8 cellular contexts compared by ENCODE assay signal in genomic region chrX:15853586-15854079, GRCh38. TPM values are rescaled to one million over a fixed set of nuclear protein-coding genes. Genes with fewer than 3 reads are reported as not detected.
A peak's percentile ranks its signal among the peaks of the same experiment; 100 is the strongest.
DNase-seq lines count a peak whose midpoint lies in the region; ATAC-seq, FAIRE-seq and TF ChIP-seq lines count a peak whose summit lies in the region.

No MANE protein-coding gene starts in this region.

- no peak for TF ChIP-seq CTCF in right atrium auricular region (IDR thresholded peaks at IDR 0.05)
- TF ChIP-seq CTCF in astrocyte (IDR thresholded peaks at IDR 0.05; ENCODE audit: insufficient read depth, low read depth, low read length), result no peak
- no peak for TF ChIP-seq CTCF in lower lobe of right lung (IDR thresholded peaks at IDR 0.05)

- peak; percentile 97 for FAIRE-seq in astrocyte (lab: Jason Lieb, UNC)

- no peaks in the 10 kb centered on the region for H3K27me3 Mint-ChIP-seq in astrocyte (ENCODE audit: low read depth, unreplicated experiment)

- H3K27ac Mint-ChIP-seq in astrocyte (ENCODE audit: unreplicated experiment), result no peak overlapping the region

- intact Hi-C loops in left ventricle myocardium superior (cut with micrococcal nuclease), result no loop called here
- intact Hi-C loops in lower lobe of right lung (cut with DNase I), result no loop called here

- H3K4me3 ChIP-seq in right atrium auricular region, result peak overlapping the region; percentile 63 to 75
- H3K4me3 ChIP-seq in astrocyte (ENCODE audit: insufficient read depth, low read depth, low read length), result peak overlapping the region; percentile 83
- peak overlapping the region; percentile 65 for H3K4me3 ChIP-seq in lower lobe of right lung

- peaks cover 0 to 21% of the 10 kb centered on the region in 2 donors for H3K4me1 ChIP-seq in right atrium auricular region
- peaks cover 5% of the 10 kb centered on the region for H3K4me1 ChIP-seq in astrocyte (ENCODE audit: insufficient read depth, low read length)
- no peaks in the 10 kb centered on the region for H3K4me1 ChIP-seq in lower lobe of right lung

- H3K36me3 ChIP-seq in right atrium auricular region, result no peaks in the 10 kb centered on the region
- H3K36me3 ChIP-seq in astrocyte (ENCODE audit: insufficient read depth, low read length), result no peaks in the 10 kb centered on the region
- no peaks in the 10 kb centered on the region for H3K36me3 ChIP-seq in lower lobe of right lung

- H4K20me1 ChIP-seq in astrocyte (ENCODE audit: insufficient read depth, low read length), result peaks cover 6% of the 10 kb centered on the region

- H3K27me3 ChIP-seq in right atrium auricular region (no peaks in the 10 kb centered on the region), astrocyte (ENCODE audit: insufficient read depth, low read length) (no peaks in the 10 kb centered on the region), lower lobe of right lung (ENCODE audit: low read depth) (no peaks in the 10 kb centered on the region)

- H3K4me2 ChIP-seq in astrocyte (ENCODE audit: low read length), result peak overlapping the region; percentile 91

- H3K27ac ChIP-seq in right atrium auricular region (peak overlapping the region; percentile 87 to 93), astrocyte (ENCODE audit: low read depth, low read length) (peak overlapping the region; percentile 60), lower lobe of right lung (peak overlapping the region; percentile 90)

- H3K79me2 ChIP-seq in astrocyte (ENCODE audit: insufficient read depth, low read length), result peaks cover 34% of the 10 kb centered on the region

- H3K9me3 Mint-ChIP-seq in astrocyte (ENCODE audit: unreplicated experiment), result no peaks in the 10 kb centered on the region

- H3K9ac ChIP-seq in astrocyte (ENCODE audit: low read length), result peak overlapping the region; percentile 84

- DNase-seq in right atrium auricular region (ENCODE audit: low spot score) (no peak), left ventricle myocardium superior (no peak), astrocyte (ENCODE audit: low read depth) (no peak), lower lobe of right lung (no peak), MV-4-11 (lab: John Stamatoyannopoulos, UW) (no peak), H4 (ENCODE audit: low spot score) (no peak), NCI-H2029 treated with DMSO at 0.1 percent for 48 hours (lab: John Stamatoyannopoulos, UW) (no peak)

- peak overlapping the region; percentile 87 for H3K4me3 Mint-ChIP-seq in astrocyte (ENCODE audit: unreplicated experiment)

- H3K9me3 ChIP-seq in right atrium auricular region (no peaks in the 10 kb centered on the region), astrocyte (ENCODE audit: insufficient read depth, low read depth, low read length) (no peaks in the 10 kb centered on the region), lower lobe of right lung (no peaks in the 10 kb centered on the region)

- H2AFZ ChIP-seq in astrocyte (ENCODE audit: low read depth, low read length), result peak overlapping the region; percentile 78

- H3K4me1 Mint-ChIP-seq in astrocyte (ENCODE audit: low read depth, unreplicated experiment), result peaks cover 9% of the 10 kb centered on the region

- ATAC-seq in left ventricle myocardium superior (no peak), lower lobe of right lung (no peak), GM18870 (IDR thresholded peaks at IDR 0.05; ENCODE audit: unreplicated experiment) (no peak)

- no peaks in the 10 kb centered on the region for H3K36me3 Mint-ChIP-seq in astrocyte (ENCODE audit: low read depth, unreplicated experiment)

RNA-seq across cellular contexts. Expression of gene AP1S2, which starts 1.0 kb away (rescaled TPM):
- total RNA-seq in right atrium auricular region (100 to 1,000 TPM; 101 to 184 TPM), left ventricle myocardium superior (147 TPM), astrocyte (43.5 and 74.2 TPM in 2 replicates), lower lobe of right lung (38.5 TPM)
- total RNA-seq in H4 (2014; rRNA removed; shearing (Covaris generic)), result 54.5 and 57.4 TPM in 2 replicates
